12 cellular contexts compared by ENCODE assay signal in genomic region chr18:57143265-57143664, GRCh38. TPM values are rescaled to one million over a fixed set of nuclear protein-coding genes. Genes with fewer than 3 reads are reported as not detected.
"Had no signal": no experiment of that assay in that cellular context is flagged by ENCODE, and none has a peak within 500 bp of the region (broad histone marks: within the 10 kb centered on the region; RNA-seq: fewer than 3 reads in every experiment).

No MANE protein-coding gene starts in this region.

- FAIRE-seq: HepG2 had no signal

- H3K9me3 Mint-ChIP-seq: HFFc6 had no signal

- ATAC-seq: HCT116, HepG2 had no signal

- H3K27ac ChIP-seq: GM23248, HL-60, KMS-11 had no signal

- H3K9ac ChIP-seq: GM23248, KMS-11 had no signal

- H3K4me1 Mint-ChIP-seq: IgD-negative memory B cell had no signal

- H3K4me1 ChIP-seq: HAP-1 had no signal

- H3K9me3 ChIP-seq: HAP-1 had no signal

- H3K4me3 Mint-ChIP-seq: HFFc6, IgD-negative memory B cell had no signal

- H3K4me3 ChIP-seq: GM23248, HAP-1 had no signal

- H3K4me2 ChIP-seq: KMS-11 had no signal

- H3K27ac Mint-ChIP-seq: HFFc6, IgD-negative memory B cell had no signal

- H3K36me3 ChIP-seq: HAP-1 had no signal

- H2AFZ ChIP-seq: GM23248 had no signal

- DNase-seq: GM23248, GOT3, H7, HFFc6 had no signal

RNA-seq across cellular contexts. Expression of gene BOD1L2, which starts 3.6 kb away (rescaled TPM):
- total RNA-seq: GM23248, H4, HepG2, HFFc6, HT1080 had no signal
- polyA plus RNA-seq: GM23248, HepG2, IgD-negative memory B cell had no signal
